19 cellular contexts compared by ENCODE assay signal in genomic region chr3:197139586-197139985, GRCh38.
DNase-seq lines count a peak whose midpoint lies in the region; ATAC-seq and TF ChIP-seq lines count a peak whose summit lies in the region.
"Had no signal": no experiment of that assay in that cellular context is flagged by ENCODE, and none has a peak within 500 bp of the region (broad histone marks: within the 10 kb centered on the region; RNA-seq: fewer than 3 reads in every experiment).

No MANE protein-coding gene starts in this region.

- no peaks in the 10 kb centered on the region for H3K27me3 Mint-ChIP-seq in chondrocyte (ENCODE audit: low read depth)
- H3K27me3 Mint-ChIP-seq: CD4-positive, alpha-beta T cell had no signal

- TF ChIP-seq CTCF in DOHH2 (IDR thresholded peaks at IDR 0.05; ENCODE audit: low read depth, low read length, poor library complexity, severe bottlenecking), result no peak
- TF ChIP-seq CTCF in chondrocyte (IDR thresholded peaks at IDR 0.05), result no peak
- TF ChIP-seq CTCF in esophagus squamous epithelium (IDR thresholded peaks at IDR 0.05), result no peak

- no peak for ATAC-seq in HG02970 (IDR thresholded peaks at IDR 0.05; ENCODE audit: low FRiP score, unreplicated experiment)
- ATAC-seq: GM23338, HCT116, K562 had no signal

- H3K9ac ChIP-seq in BLaER1, result no peak overlapping the region

- H3K27ac Mint-ChIP-seq in chondrocyte (ENCODE audit: unreplicated experiment), result peak overlapping the region; percentile 28
- H3K27ac Mint-ChIP-seq: CD4-positive, alpha-beta T cell; GM23338; HFFc6 had no signal

- no peak overlapping the region for H3K4me3 ChIP-seq in BLaER1
- no peak overlapping the region for H3K4me3 ChIP-seq in DOHH2 (ENCODE audit: low read length)
- H3K4me3 ChIP-seq in esophagus squamous epithelium, result no peak overlapping the region
- H3K4me3 ChIP-seq: GM23338, K562 had no signal

- no peak overlapping the region for H3K4me3 Mint-ChIP-seq in chondrocyte (ENCODE audit: unreplicated experiment)
- H3K4me3 Mint-ChIP-seq: CD4-positive, alpha-beta T cell; GM23338; HFFc6 had no signal

- H3K9me2 ChIP-seq in DOHH2 (replicated peaks; ENCODE audit: control insufficient read depth, low read length), result no peaks in the 10 kb centered on the region

- H3K9me3 ChIP-seq in BLaER1 (peaks cover 22% of the 10 kb centered on the region), DOHH2 (ENCODE audit: control insufficient read depth, insufficient read depth, low read length) (peaks cover 8% of the 10 kb centered on the region; the same call in 1 of the 2 replicates), esophagus squamous epithelium (no peaks in the 10 kb centered on the region)

- H3K4me1 ChIP-seq in BLaER1 (peaks cover 23% of the 10 kb centered on the region), DOHH2 (ENCODE audit: control insufficient read depth, low read length) (peaks cover 18% of the 10 kb centered on the region), esophagus squamous epithelium (no peaks in the 10 kb centered on the region)
- H3K4me1 ChIP-seq: Caco-2 had no signal

- H3K4me2 ChIP-seq in BLaER1 (peak overlapping the region; percentile 32), DOHH2 (ENCODE audit: low read length) (0 out of 2 replicates have a peak overlapping the region, but pooled peaks have one; percentile 0)
- H3K4me2 ChIP-seq: GM23338 had no signal

- TF ChIP-seq POLR2A in esophagus squamous epithelium (IDR thresholded peaks at IDR 0.05), result no peak

- H3K36me3 ChIP-seq in BLaER1, result peaks cover 68% of the 10 kb centered on the region
- peaks cover 57% of the 10 kb centered on the region for H3K36me3 ChIP-seq in DOHH2 (ENCODE audit: control insufficient read depth, low read length)
- H3K36me3 ChIP-seq in esophagus squamous epithelium, result peaks cover 0 to 87% (median 8%) of the 10 kb centered on the region in 3 donors

- peaks cover 4% of the 10 kb centered on the region for H3K9me3 Mint-ChIP-seq in chondrocyte (ENCODE audit: low read depth)
- H3K9me3 Mint-ChIP-seq: CD4-positive, alpha-beta T cell; GM23338; HFFc6 had no signal

- DNase-seq in chondrocyte (ENCODE audit: low spot score), result no peak
- DNase-seq in lung microvascular endothelial cell (ENCODE audit: low read depth in 2 of 2), result peak; percentile 29 to 94
- DNase-seq in activated gamma-delta T cell (lab: John Stamatoyannopoulos, UW), result no peak
- DNase-seq in esophagus squamous epithelium (lab: John Stamatoyannopoulos, UW), result no peak
- DNase-seq: ACHN; BE2C; Caco-2; CD4-positive, alpha-beta T cell; GDM1; H7; HFFc6; IMR-90 had no signal

- WGBS in esophagus squamous epithelium, 2 donors, result 70 to 76% methylated on average over 1 of the region's 1 CpG

- no peaks in the 10 kb centered on the region for H3K79me2 ChIP-seq in DOHH2 (ENCODE audit: control insufficient read depth, low read length)

- peaks cover 34% of the 10 kb centered on the region for H3K4me1 Mint-ChIP-seq in chondrocyte (ENCODE audit: low read depth)
- H3K4me1 Mint-ChIP-seq: GM23338 had no signal

- H3F3A ChIP-seq in DOHH2 (ENCODE audit: control insufficient read depth, insufficient read depth), result peaks cover 6% of the 10 kb centered on the region; the same call in 1 of the 2 replicates

- peaks cover 26% of the 10 kb centered on the region for H3K36me3 Mint-ChIP-seq in chondrocyte (ENCODE audit: low read depth)

- H4K20me1 ChIP-seq in BLaER1 (no peaks in the 10 kb centered on the region), DOHH2 (ENCODE audit: control insufficient read depth, insufficient read depth, low read depth, low read length) (no peaks in the 10 kb centered on the region)

- H3K27ac ChIP-seq in BLaER1 (no peak overlapping the region), DOHH2 (ENCODE audit: low read depth, low read length) (peak overlapping the region; percentile 22), esophagus squamous epithelium (no peak overlapping the region)
- H3K27ac ChIP-seq: C4-2B had no signal

- no peaks in the 10 kb centered on the region for H3K27me3 ChIP-seq in BLaER1
- no peaks in the 10 kb centered on the region for H3K27me3 ChIP-seq in DOHH2 (ENCODE audit: control insufficient read depth, low read length)
- no peaks in the 10 kb centered on the region for H3K27me3 ChIP-seq in esophagus squamous epithelium
- H3K27me3 ChIP-seq: BE2C had no signal

- intact Hi-C loops in esophagus squamous epithelium (cut with DNase I), result no loop called here

Comparison
In these comparisons a context has a peak if more than half of its experiments do, and no peak if none do; other contexts are left out.
1. DNase-seq: peak in lung microvascular endothelial cell (2 of 2); none in chondrocyte (single experiment), activated gamma-delta T cell (single experiment) and esophagus squamous epithelium (single experiment).